ENCODE assay signal across 10 cellular contexts in genomic region chr22:25054943-25055511, GRCh38.
DNase-seq lines count a peak whose midpoint lies in the region; ATAC-seq and TF ChIP-seq lines count a peak whose summit lies in the region.
"Had no signal": no experiment of that assay in that cellular context is flagged by ENCODE, and none has a peak within 500 bp of the region (broad histone marks: within the 10 kb centered on the region; RNA-seq: fewer than 3 reads in every experiment).

No MANE protein-coding gene starts in this region.

- H3K27ac ChIP-seq in caudate nucleus (ENCODE audit: low read depth, low read length), result peak overlapping the region; percentile 18

- no peak for TF ChIP-seq CTCF in GM12865 (IDR thresholded peaks at IDR 0.05; ENCODE audit: insufficient read depth, low read depth, low read length, missing control alignments)

- peak; percentile 29 for DNase-seq in GM12865 (ENCODE audit: low read depth)
- peak in 3 of 5 experiments; percentile 30 to 62 (median 55) for DNase-seq in T-helper 2 cell
- DNase-seq in caudate nucleus (lab: John Stamatoyannopoulos, UW), result peak in 13 of 61 donors; percentile 5 to 75 (median 21)
- peak; percentile 83 for DNase-seq in stimulated activated CD4-positive, alpha-beta T cell treated with anti-CD3 and anti-CD28 coated beads, Interleukin-15, amount 100 ng/mL, for 24 hours
- DNase-seq in central memory CD4-positive, alpha-beta T cell, result no peak
- DNase-seq: DND-41, NCI-H524 treated with DMSO at 0.1 percent for 48 hours had no signal

- ATAC-seq in GM18870 (IDR thresholded peaks at IDR 0.05; ENCODE audit: unreplicated experiment), result no peak
- ATAC-seq in HG02884 (IDR thresholded peaks at IDR 0.05; ENCODE audit: unreplicated experiment), result no peak
- ATAC-seq in GM18520 (IDR thresholded peaks at IDR 0.05; ENCODE audit: unreplicated experiment), result no peak

- no peak overlapping the region for H3K4me3 ChIP-seq in GM12865 (ENCODE audit: low read depth, low read length)
